Comparison of ENCODE assay signal across 8 cellular contexts in genomic region chr17:2050246-2050866, GRCh38. TPM values are rescaled to one million over a fixed set of nuclear protein-coding genes. Genes with fewer than 3 reads are reported as not detected.
DNase-seq lines count a peak whose midpoint lies in the region; ATAC-seq and TF ChIP-seq lines count a peak whose summit lies in the region.

No MANE protein-coding gene starts in this region.

- intact Hi-C loops in Right ventricle myocardium inferior (cut with DNase I), result no loop called here

- peak overlapping the region; percentile 63 for H2AFZ ChIP-seq in parathyroid adenoma

- H3K4me3 ChIP-seq in GM12865 (ENCODE audit: low read depth, low read length) (peak overlapping the region; percentile 34), parathyroid adenoma (ENCODE audit: low read depth, low read length) (no peak overlapping the region)

- peak; percentile 18 for ATAC-seq in HG03045 (IDR thresholded peaks at IDR 0.05; ENCODE audit: unreplicated experiment)
- ATAC-seq in Right ventricle myocardium inferior, result peak; percentile 23
- ATAC-seq in HG03175 (IDR thresholded peaks at IDR 0.05; ENCODE audit: unreplicated experiment), result no peak

- DNase-seq in GM12865 (ENCODE audit: low read depth) (peak; percentile 80), Right ventricle myocardium inferior (ENCODE audit: missing footprints) (peak; percentile 81), OCI-M2 (lab: John Stamatoyannopoulos, UW; ENCODE audit: unreplicated experiment) (no peak)
- peak; percentile 61 for DNase-seq in activated gamma-delta T cell treated with anti-CD3 and anti-CD28 coated beads, Interleukin-2, amount 50 U/mL, for 16 hours (ENCODE audit: low read depth)

- no peaks in the 10 kb centered on the region for H3K36me3 ChIP-seq in parathyroid adenoma (ENCODE audit: control insufficient read depth, insufficient read depth, low read length)

- peaks cover 16% of the 10 kb centered on the region for H3K4me1 ChIP-seq in parathyroid adenoma

- H3K27ac ChIP-seq in parathyroid adenoma, result no peak overlapping the region

- H3K9me3 ChIP-seq in parathyroid adenoma (ENCODE audit: control insufficient read depth, low read length), result no peaks in the 10 kb centered on the region

- no peaks in the 10 kb centered on the region for H3K27me3 ChIP-seq in parathyroid adenoma (ENCODE audit: control insufficient read depth, insufficient read depth, low read length)

- H3K9ac ChIP-seq in parathyroid adenoma, result no peak overlapping the region

- H3K79me2 ChIP-seq in parathyroid adenoma, result peaks cover 18% of the 10 kb centered on the region

- H3K4me2 ChIP-seq in parathyroid adenoma (ENCODE audit: low read length), result peak overlapping the region; percentile 66

- TF ChIP-seq CTCF in GM12865 (IDR thresholded peaks at IDR 0.05; ENCODE audit: insufficient read depth, low read depth, low read length, missing control alignments) (no peak), parathyroid adenoma (IDR thresholded peaks at IDR 0.05) (no peak)

TF ChIP-seq in PFSK-1, 5 proteins besides CTCF, POLR2A, EP300 and RAD21:
- TF ChIP-seq SIN3A (IDR thresholded peaks at IDR 0.05; ENCODE audit: borderline replicate concordance, insufficient read depth, low read length), result no peak
- TF ChIP-seq REST (IDR thresholded peaks at IDR 0.05; ENCODE audit: insufficient read depth in 1 of 2, low read depth in 2 of 2, low read length in 2 of 2), result peak; percentile 69 to 76; a peak in 2 of 4 replicates

RNA-seq across cellular contexts. Expression of gene HIC1, which starts 4.5 kb away (rescaled TPM):
- polyA plus RNA-seq in PFSK-1 (2012; ENCODE audit: insufficient read length, low read depth), result 49.7 TPM
- total RNA-seq in Right ventricle myocardium inferior, result 22.7 TPM

RNA-seq across cellular contexts. Expression of gene OVCA2, which starts 8.5 kb away (rescaled TPM):
- polyA plus RNA-seq in PFSK-1 (2012; ENCODE audit: insufficient read length, low read depth), result 53.8 TPM
- 14.3 TPM for total RNA-seq in Right ventricle myocardium inferior

RNA-seq across cellular contexts. Expression of gene DPH1, which starts 20.4 kb away (rescaled TPM):
- polyA plus RNA-seq in PFSK-1 (2012; ENCODE audit: insufficient read length, low read depth), result 92.9 TPM
- 24.1 TPM for total RNA-seq in Right ventricle myocardium inferior

RNA-seq across cellular contexts. Expression of gene RTN4RL1, which starts 25.2 kb away (rescaled TPM):
- 0.28 TPM for polyA plus RNA-seq in PFSK-1 (2012; ENCODE audit: insufficient read length, low read depth)
- total RNA-seq in Right ventricle myocardium inferior, result 3.2 TPM
